In genomic region chr11:45901646-45902045, GRCh38 we compare ENCODE assay signal across 18 cellular contexts. TPM values are rescaled to one million over a fixed set of nuclear protein-coding genes. Genes with fewer than 3 reads are reported as not detected.
DNase-seq lines count a peak whose midpoint lies in the region; ATAC-seq, FAIRE-seq and TF ChIP-seq lines count a peak whose summit lies in the region.
"Had no signal": no experiment of that assay in that cellular context is flagged by ENCODE, and none has a peak within 500 bp of the region (broad histone marks: within the 10 kb centered on the region; RNA-seq: fewer than 3 reads in every experiment).

No MANE protein-coding gene starts in this region.

- peaks cover 18% of the 10 kb centered on the region for H3K4me1 Mint-ChIP-seq in CD4-positive, alpha-beta T cell (ENCODE audit: low read depth)
- H3K4me1 Mint-ChIP-seq in astrocyte (ENCODE audit: low read depth, unreplicated experiment) = peaks cover 6% of the 10 kb centered on the region

- no peaks in the 10 kb centered on the region for H3K36me3 Mint-ChIP-seq in CD4-positive, alpha-beta T cell (ENCODE audit: low read depth)
- H3K36me3 Mint-ChIP-seq in astrocyte (ENCODE audit: low read depth, unreplicated experiment) = peaks cover 5% of the 10 kb centered on the region
- H3K36me3 Mint-ChIP-seq: CD4-positive, CD25-positive, alpha-beta regulatory T cell had no signal

- H3K4me3 ChIP-seq in astrocyte (ENCODE audit: insufficient read depth, low read depth, low read length) = no peak overlapping the region

- H3K4me3 Mint-ChIP-seq in CD4-positive, alpha-beta T cell = peak overlapping the region; percentile 42
- no peak overlapping the region for H3K4me3 Mint-ChIP-seq in astrocyte (ENCODE audit: unreplicated experiment)
- H3K4me3 Mint-ChIP-seq: T-helper 2 cell treated with Interferon-gamma antibody and Interleukin-4, amounts not matched to agents 5 μg/mL and 100 μg/mL, for 36 hours had no signal

- H3K27ac ChIP-seq in CD4-positive, alpha-beta T cell (ENCODE audit: low read depth, low read length) = no peak overlapping the region
- H3K27ac ChIP-seq in astrocyte (ENCODE audit: low read depth, low read length) = no peak overlapping the region
- H3K27ac ChIP-seq: psoas muscle, SJCRH30 had no signal

- H3K9ac ChIP-seq in astrocyte (ENCODE audit: low read length) = no peak overlapping the region

- H4K20me1 ChIP-seq in astrocyte (ENCODE audit: insufficient read depth, low read length) = peaks cover 14% of the 10 kb centered on the region

- no peak overlapping the region for H3K27ac Mint-ChIP-seq in CD4-positive, alpha-beta T cell
- H3K27ac Mint-ChIP-seq in astrocyte (ENCODE audit: unreplicated experiment) = no peak overlapping the region
- H3K27ac Mint-ChIP-seq: T-helper 2 cell treated with Interferon-gamma antibody and Interleukin-4, amounts not matched to agents 5 μg/mL and 100 μg/mL, for 36 hours had no signal

- H3K9me3 Mint-ChIP-seq in CD4-positive, alpha-beta T cell = no peaks in the 10 kb centered on the region
- H3K9me3 Mint-ChIP-seq in astrocyte (ENCODE audit: unreplicated experiment) = peaks cover 2% of the 10 kb centered on the region
- H3K9me3 Mint-ChIP-seq: T-helper 2 cell treated with Interferon-gamma antibody and Interleukin-4, amounts not matched to agents 5 μg/mL and 100 μg/mL, for 36 hours had no signal

- no peaks in the 10 kb centered on the region for H3K79me2 ChIP-seq in astrocyte (ENCODE audit: insufficient read depth, low read length)

- ATAC-seq in CD4-positive, alpha-beta T cell (ENCODE audit: poor library complexity) = no peak
- ATAC-seq in HG03097 (IDR thresholded peaks at IDR 0.05; ENCODE audit: low FRiP score, unreplicated experiment) = no peak
- ATAC-seq: psoas muscle had no signal

- no peak overlapping the region for H2AFZ ChIP-seq in astrocyte (ENCODE audit: low read depth, low read length)

- POLR2A ChIA-PET in CD4-positive, alpha-beta T cell (lab: Charles Lee) = no interaction called here

- peaks cover 37% of the 10 kb centered on the region for H3K27me3 ChIP-seq in CD4-positive, alpha-beta T cell (ENCODE audit: control insufficient read depth, insufficient read depth, low read length)
- H3K27me3 ChIP-seq in astrocyte (ENCODE audit: insufficient read depth, low read length) = no peaks in the 10 kb centered on the region
- H3K27me3 ChIP-seq: ascending aorta, SJCRH30 had no signal

- H3K9me3 ChIP-seq in CD4-positive, alpha-beta T cell (ENCODE audit: control insufficient read depth, low read length) = no peaks in the 10 kb centered on the region
- H3K9me3 ChIP-seq in astrocyte (ENCODE audit: insufficient read depth, low read depth, low read length) = no peaks in the 10 kb centered on the region
- H3K9me3 ChIP-seq: ascending aorta, psoas muscle, SJCRH30 had no signal

- H3K27me3 Mint-ChIP-seq in CD4-positive, alpha-beta T cell = peaks cover 39% of the 10 kb centered on the region
- peaks cover 4% of the 10 kb centered on the region for H3K27me3 Mint-ChIP-seq in astrocyte (ENCODE audit: low read depth, unreplicated experiment)

- intact Hi-C loops in CD4-positive, alpha-beta T cell (cut with DNase I, micrococcal nuclease) = loop anchor here in 1 of 2 experiments (2.0 kb wide), 1 partner anchor 15 kb away; the partner anchor contains the start of gene PEX16

- FAIRE-seq in astrocyte (lab: Jason Lieb, UNC) = no peak

- no peak for DNase-seq in CD4-positive, alpha-beta T cell
- DNase-seq in astrocyte (ENCODE audit: low read depth) (no peak), inferior parietal cortex (ENCODE audit: extremely low spot score) (peak; percentile 76), pons (ENCODE audit: low spot score) (peak; percentile 97), NOMO-1 treated with dmso at 0.1 percent for 144 hours (lab: John Stamatoyannopoulos, UW; ENCODE audit: unreplicated experiment) (no peak), AG08396 (ENCODE audit: low spot score) (no peak), NCI-H187 (lab: John Stamatoyannopoulos, UW) (no peak)
- DNase-seq: activated gamma-delta T cell treated with Interleukin-2 at 50 U/mL for 16 hours; CD4-positive, CD25-positive, alpha-beta regulatory T cell; cortex of kidney; foreskin melanocyte; Karpas-422; psoas muscle; stimulated activated CD8-positive, alpha-beta memory T cell treated with anti-CD3 and anti-CD28 coated beads, Interleukin-4, amount 100 ng/mL, for 48 hours had no signal

- peak overlapping the region; percentile 89 for H3K4me2 ChIP-seq in astrocyte (ENCODE audit: low read length)

- CTCF ChIA-PET in CD4-positive, alpha-beta T cell (lab: Charles Lee) = no interaction called here

- H3K4me1 ChIP-seq in astrocyte (ENCODE audit: insufficient read depth, low read length) = peaks cover 18% of the 10 kb centered on the region

- TF ChIP-seq CTCF in CD4-positive, alpha-beta T cell (IDR thresholded peaks at IDR 0.05) = no peak
- no peak for TF ChIP-seq CTCF in astrocyte (IDR thresholded peaks at IDR 0.05; ENCODE audit: insufficient read depth, low read depth, low read length)

- no peaks in the 10 kb centered on the region for H3K36me3 ChIP-seq in astrocyte (ENCODE audit: insufficient read depth, low read length)
- H3K36me3 ChIP-seq: SJCRH30 had no signal

RNA-seq across cellular contexts. Expression of gene FREY1, which starts 5.4 kb away (rescaled TPM):
- 1 to 10 TPM; 5.7 to 6.0 TPM for total RNA-seq in CD4-positive, alpha-beta T cell
- total RNA-seq in astrocyte = 0.79 and 1.5 TPM in 2 replicates
- total RNA-seq: ascending aorta had no signal

RNA-seq across cellular contexts. Expression of gene PEX16, which starts 16.0 kb away (rescaled TPM):
- total RNA-seq in CD4-positive, alpha-beta T cell = 10 to 100 TPM; 56.3 to 62.0 TPM
- 25.8 and 25.9 TPM in 2 replicates for total RNA-seq in astrocyte

RNA-seq across cellular contexts. Expression of gene MAPK8IP1, which starts 16.2 kb away (rescaled TPM):
- 1 to 10 TPM; 2.3 to 2.4 TPM for total RNA-seq in CD4-positive, alpha-beta T cell
- total RNA-seq in astrocyte = 13.3 and 14.7 TPM in 2 replicates

RNA-seq across cellular contexts. Expression of gene LARGE2, which starts 20.8 kb away (rescaled TPM):
- 1 to 10 TPM; 2.7 to 3.5 TPM for total RNA-seq in CD4-positive, alpha-beta T cell
- 0.36 and 1.1 TPM in 2 replicates for total RNA-seq in astrocyte
- total RNA-seq: ascending aorta, psoas muscle had no signal

RNA-seq across cellular contexts. Expression of gene CRY2, which starts 54.4 kb away (rescaled TPM):
- total RNA-seq in CD4-positive, alpha-beta T cell = 100 to 1,000 TPM; 248 TPM
- total RNA-seq in astrocyte = 14.4 and 16.9 TPM in 2 replicates

Comparison
In these comparisons a context has a peak if more than half of its experiments do, and no peak if none do; other contexts are left out.
1. DNase-seq: peak in inferior parietal cortex (single experiment) and pons (single experiment); none in CD4-positive, alpha-beta T cell (0 of 10), astrocyte (single experiment), NOMO-1 treated with dmso at 0.1 percent for 144 hours (single experiment), AG08396 (single experiment) and NCI-H187 (0 of 2).